Comparison of ENCODE assay signal across 12 cellular contexts in the genomic region with DNA sequence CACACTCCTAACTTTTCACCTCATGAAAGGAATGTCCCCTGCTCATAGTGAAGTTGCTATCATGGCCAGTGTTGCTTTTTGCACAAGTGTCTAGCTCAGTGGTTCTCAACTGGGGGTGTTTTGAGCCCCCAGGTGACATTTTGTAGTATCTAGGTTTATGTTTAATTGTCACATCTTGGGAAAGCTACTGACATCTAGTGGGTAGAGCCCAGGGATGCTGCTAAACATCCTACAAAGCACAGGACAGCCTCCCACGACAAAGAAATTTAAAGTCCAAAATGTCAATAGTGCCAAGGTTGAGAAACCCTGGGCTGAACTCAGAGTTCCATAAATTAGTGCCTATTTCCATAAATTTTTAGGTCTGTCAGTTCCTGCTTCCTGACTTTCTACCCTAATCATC.
"Had no signal": no experiment of that assay in that cellular context is flagged by ENCODE, and none has a peak within 500 bp of the region (broad histone marks: within the 10 kb centered on the region; RNA-seq: fewer than 3 reads in every experiment).

No MANE protein-coding gene starts in this region.

- DNase-seq: activated B cell treated with CpG ODN at 0.5 μM for 24 hours; activated CD4-positive, alpha-beta T cell treated with anti-CD3 and anti-CD28 coated beads, Interleukin-2, amount 10 ng/mL, durations not matched to agents 7 days and 5 days; activated CD8-positive, alpha-beta memory T cell treated with anti-CD3 and anti-CD28 coated beads for 24 hours; activated naive CD4-positive, alpha-beta T cell treated with anti-CD3 and anti-CD28 coated beads for 36 hours; central memory CD4-positive, alpha-beta T cell; heart right ventricle; kidney; retina; T-helper 17 cell had no signal

- H3K9me3 Mint-ChIP-seq: activated B cell treated with CpG ODN at 0.5 μM for 24 hours had no signal

- H3K36me3 ChIP-seq: heart right ventricle had no signal

- H3K27me3 Mint-ChIP-seq: activated B cell treated with CpG ODN at 0.5 μM for 24 hours; activated CD4-positive, alpha-beta T cell treated with anti-CD3 and anti-CD28 coated beads, Interleukin-2, amount 10 ng/mL, durations not matched to agents 7 days and 5 days; T-helper 17 cell had no signal

- H3K27ac Mint-ChIP-seq: activated B cell treated with CpG ODN at 0.5 μM for 24 hours; activated CD4-positive, alpha-beta T cell treated with anti-CD3 and anti-CD28 coated beads, Interleukin-2, amount 10 ng/mL, durations not matched to agents 7 days and 5 days; activated naive CD4-positive, alpha-beta T cell treated with anti-CD3 and anti-CD28 coated beads for 36 hours; T-helper 17 cell had no signal

- ATAC-seq: esophagus mucosa, heart right ventricle, T-helper 17 cell had no signal

- H3K27me3 ChIP-seq: heart right ventricle had no signal

- H3K4me3 ChIP-seq: heart right ventricle, smooth muscle cell had no signal

- H3K4me1 Mint-ChIP-seq: activated B cell treated with CpG ODN at 0.5 μM for 24 hours; activated CD4-positive, alpha-beta T cell treated with anti-CD3 and anti-CD28 coated beads, Interleukin-2, amount 10 ng/mL, durations not matched to agents 7 days and 5 days; neural crest cell; T-helper 17 cell had no signal

- H3K4me1 ChIP-seq: heart right ventricle had no signal

- H3K27ac ChIP-seq: heart right ventricle had no signal

- H3K4me3 Mint-ChIP-seq: activated B cell treated with CpG ODN at 0.5 μM for 24 hours; activated CD4-positive, alpha-beta T cell treated with anti-CD3 and anti-CD28 coated beads, Interleukin-2, amount 10 ng/mL, durations not matched to agents 7 days and 5 days; activated naive CD4-positive, alpha-beta T cell treated with anti-CD3 and anti-CD28 coated beads for 36 hours; neural crest cell; T-helper 17 cell had no signal
